In genomic region chr6:41503841-41504525, GRCh38 we compare ENCODE assay signal across 9 cellular contexts. TPM values are rescaled to one million over a fixed set of nuclear protein-coding genes. Genes with fewer than 3 reads are reported as not detected.
DNase-seq lines count a peak whose midpoint lies in the region; ATAC-seq and TF ChIP-seq lines count a peak whose summit lies in the region.
"Had no signal": no experiment of that assay in that cellular context is flagged by ENCODE, and none has a peak within 500 bp of the region (broad histone marks: within the 10 kb centered on the region; RNA-seq: fewer than 3 reads in every experiment).

No MANE protein-coding gene starts in this region.

- no TSS peak for BruUV-seq in Caco-2 (replicated peaks; lab: Mats Ljungman, UMichigan)

- peak overlapping the region; percentile 88 for H3K27ac Mint-ChIP-seq in Caco-2 (ENCODE audit: unreplicated experiment)

- 5% methylated on average over 32 of the region's 55 CpGs for WGBS in suprapubic skin

- no peaks in the 10 kb centered on the region for H3K27me3 Mint-ChIP-seq in Caco-2 (ENCODE audit: insufficient read depth, unreplicated experiment)

- intact Hi-C loops in Caco-2 (cut with micrococcal nuclease; ENCODE audit: unreplicated experiment) = loop anchor here (1.0 to 5.0 kb wide), 3 partner anchors 15 to 41 kb away; no protein-coding TSS in a partner anchor
- intact Hi-C loops in left colon (cut with DNase I, micrococcal nuclease) = no loop called here

- POLR2A ChIA-PET in Caco-2 (lab: Charles Lee) = interaction anchor here (0.5 to 1.1 kb wide), 3 partner anchors 47 to 1284 kb away, joined by 3 to 4 read pairs (median 3); no protein-coding TSS in a partner anchor

- ATAC-seq in left colon (peak; percentile 33), HG03025 (IDR thresholded peaks at IDR 0.05; ENCODE audit: low FRiP score, unreplicated experiment) (no peak), HG03520 (IDR thresholded peaks at IDR 0.05; ENCODE audit: unreplicated experiment) (no peak), GM21619 (IDR thresholded peaks at IDR 0.05; ENCODE audit: unreplicated experiment) (no peak)

- H3K4me3 Mint-ChIP-seq in Caco-2 (ENCODE audit: unreplicated experiment) = peak overlapping the region; percentile 61

- H3K9me3 ChIP-seq in Caco-2 (no peaks in the 10 kb centered on the region), suprapubic skin (no peaks in the 10 kb centered on the region)

- H3K4me3 ChIP-seq in Caco-2 (ENCODE audit: low read depth, low read length) = peak overlapping the region; percentile 33
- peak overlapping the region; percentile 22; the same call in 1 of the 2 replicates for H3K4me3 ChIP-seq in HFF-Myc (replicated peaks; ENCODE audit: low read depth, low read length)
- peak overlapping the region; percentile 44 for H3K4me3 ChIP-seq in suprapubic skin
- H3K4me3 ChIP-seq: lung had no signal

- no peak for TF ChIP-seq POLR2A in suprapubic skin (IDR thresholded peaks at IDR 0.05)

- H3K4me1 ChIP-seq in Caco-2 (peaks cover 36% of the 10 kb centered on the region), suprapubic skin (peaks cover 26% of the 10 kb centered on the region)

- no peaks in the 10 kb centered on the region for H3K9me3 Mint-ChIP-seq in Caco-2 (ENCODE audit: unreplicated experiment)

- DNase-seq in Caco-2 = peak; percentile 74 to 86
- DNase-seq in HFF-Myc (ENCODE audit: extremely low read depth, low read depth) = no peak
- DNase-seq in astrocyte of the hippocampus (ENCODE audit: low read depth, low spot score) = peak; percentile 86
- DNase-seq in left colon = no peak
- DNase-seq in suprapubic skin (ENCODE audit: low spot score in 2 of 2) = no peak

- H3K27ac ChIP-seq in suprapubic skin = no peak overlapping the region

- peaks cover 44% of the 10 kb centered on the region for H3K4me1 Mint-ChIP-seq in Caco-2 (ENCODE audit: low read depth, unreplicated experiment)

- H3K36me3 ChIP-seq in Caco-2 (ENCODE audit: control insufficient read depth, insufficient read depth, low read length) (no peaks in the 10 kb centered on the region), suprapubic skin (no peaks in the 10 kb centered on the region)

- TF ChIP-seq EP300 in suprapubic skin (IDR thresholded peaks at IDR 0.05) = no peak

- TF ChIP-seq CTCF in Caco-2 (IDR thresholded peaks at IDR 0.05; ENCODE audit: insufficient read depth in 1 of 2, low read depth in 1 of 2, low read length in 1 of 2, severe bottlenecking in 1 of 2, unreplicated experiment in 1 of 2) (no peak), HFF-Myc (IDR thresholded peaks at IDR 0.05; ENCODE audit: low read depth, low read length, missing control alignments) (no peak), suprapubic skin (IDR thresholded peaks at IDR 0.05) (no peak)

- no peaks in the 10 kb centered on the region for H3K27me3 ChIP-seq in Caco-2 (replicated peaks; ENCODE audit: control insufficient read depth, insufficient read depth, low read length)
- H3K27me3 ChIP-seq in suprapubic skin = peaks cover 43% of the 10 kb centered on the region

- CTCF ChIA-PET in Caco-2 (lab: Charles Lee) = no interaction called here

- H3K36me3 Mint-ChIP-seq in Caco-2 (ENCODE audit: insufficient read depth, unreplicated experiment) = peaks cover 8% of the 10 kb centered on the region

RNA-seq across cellular contexts. Expression of gene FOXP4, which starts 42.2 kb away (rescaled TPM):
- total RNA-seq in Caco-2 (2022) = 108 and 117 TPM in 2 replicates
- 10 to 100 TPM; 38.6 to 39.4 TPM for total RNA-seq in left colon
- 10 to 100 TPM in 2 of 4 donors, 1 to 10 TPM in 2; 8.1 to 12.1 (median 10.4) TPM for total RNA-seq in suprapubic skin

Comparison
In these comparisons a context has a peak if more than half of its experiments do, and no peak if none do; other contexts are left out.
1. DNase-seq: peak in Caco-2 (2 of 2) and astrocyte of the hippocampus (single experiment); none in HFF-Myc (single experiment), left colon (0 of 2) and suprapubic skin (0 of 2).
2. Peak in every context shown above with its lines, with median percentiles within 50 percentile points of each other: H3K4me3 ChIP-seq.